ENCODE assay signal across 8 cellular contexts in the genomic region with DNA sequence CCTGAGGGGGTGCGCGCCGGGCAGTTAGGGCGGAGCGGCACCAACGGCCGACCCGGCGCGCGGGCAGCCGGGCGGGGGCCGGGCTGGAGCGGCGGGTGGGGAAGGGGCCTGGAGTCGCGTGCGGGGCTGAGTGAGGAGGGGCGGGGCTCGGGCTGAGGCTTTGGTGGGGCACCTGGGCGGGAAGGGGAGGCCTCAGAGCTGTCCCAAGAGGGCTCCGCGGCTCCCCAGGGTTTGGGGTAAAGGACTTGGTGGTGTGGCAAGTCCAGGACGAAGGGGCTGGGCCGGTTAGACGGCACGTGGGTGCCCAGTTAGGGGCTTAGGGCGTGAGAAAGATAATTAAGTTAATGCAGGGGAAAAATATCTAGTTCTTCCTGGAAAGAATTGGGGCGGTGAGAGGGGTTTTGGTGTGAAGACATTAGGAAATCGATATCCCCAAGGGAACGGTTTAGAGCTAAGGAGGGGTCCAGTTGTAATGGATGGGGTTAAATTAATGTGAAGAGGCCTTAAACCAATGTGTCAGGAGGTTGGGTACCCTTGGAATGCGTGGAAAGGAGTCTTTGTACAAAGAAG. TPM values are rescaled to one million over a fixed set of nuclear protein-coding genes. Genes with fewer than 3 reads are reported as not detected.
DNase-seq lines count a peak whose midpoint lies in the region; TF ChIP-seq lines count a peak whose summit lies in the region.

No MANE protein-coding gene starts in this region.

- TF ChIP-seq CTCF in GM10266 (IDR thresholded peaks at IDR 0.05; ENCODE audit: control insufficient read depth, insufficient read depth, low read depth, missing control alignments): no peak

- H3K4me3 Mint-ChIP-seq in activated naive CD4-positive, alpha-beta T cell treated with anti-CD3 and anti-CD28 coated beads for 36 hours: peak overlapping the region; percentile 85

- H3K4me1 Mint-ChIP-seq in activated naive CD4-positive, alpha-beta T cell treated with anti-CD3 and anti-CD28 coated beads for 36 hours (ENCODE audit: low read depth): peaks cover 25% of the 10 kb centered on the region

- H3K27ac Mint-ChIP-seq in activated naive CD4-positive, alpha-beta T cell treated with anti-CD3 and anti-CD28 coated beads for 36 hours: peak overlapping the region; percentile 81

- CTCF ChIA-PET in activated naive CD4-positive, alpha-beta T cell treated with anti-CD3 and anti-CD28 coated beads for 36 hours (lab: Charles Lee): no interaction called here

- intact Hi-C loops in activated naive CD4-positive, alpha-beta T cell treated with anti-CD3 and anti-CD28 coated beads for 36 hours (cut with micrococcal nuclease): loop anchor here (2.0 kb wide), 2 partner anchors 46 to 166 kb away; a partner anchor contains a TSS

- peak overlapping the region; percentile 75 for H3K4me3 ChIP-seq in iPS-11a (ENCODE audit: low read depth, low read length)

- DNase-seq in NOMO-1 treated with DMSO at 0.1 percent for 48 hours (lab: John Stamatoyannopoulos, UW; ENCODE audit: unreplicated experiment): peak; percentile 42
- no peak for DNase-seq in NOMO-1 treated with dmso at 0.1 percent for 144 hours (lab: John Stamatoyannopoulos, UW; ENCODE audit: unreplicated experiment)
- DNase-seq in activated naive CD4-positive, alpha-beta T cell treated with anti-CD3 and anti-CD28 coated beads for 36 hours: peak; percentile 49
- DNase-seq in stimulated activated CD4-positive, alpha-beta T cell treated with anti-CD3 and anti-CD28 coated beads, Interleukin-15, amount 100 ng/mL, for 24 hours: peak; percentile 65
- no peak for DNase-seq in A172 (ENCODE audit: low spot score)
- no peak for DNase-seq in central memory CD4-positive, alpha-beta T cell
- no peak for DNase-seq in GM10266 (ENCODE audit: extremely low spot score)

- no peaks in the 10 kb centered on the region for H3K27me3 Mint-ChIP-seq in activated naive CD4-positive, alpha-beta T cell treated with anti-CD3 and anti-CD28 coated beads for 36 hours (ENCODE audit: low read depth)

- H3K36me3 Mint-ChIP-seq in activated naive CD4-positive, alpha-beta T cell treated with anti-CD3 and anti-CD28 coated beads for 36 hours (ENCODE audit: low read depth): peaks cover 13% of the 10 kb centered on the region

- H3K9me3 Mint-ChIP-seq in activated naive CD4-positive, alpha-beta T cell treated with anti-CD3 and anti-CD28 coated beads for 36 hours: no peaks in the 10 kb centered on the region

RNA-seq across cellular contexts. Expression of a gene that starts 0.5 kb away (rescaled TPM):
- total RNA-seq in activated naive CD4-positive, alpha-beta T cell treated with anti-CD3 and anti-CD28 coated beads for 36 hours: 1 to 10 TPM; 8.4 to 8.8 TPM
- 24.4 and 26.8 TPM in 2 replicates for total RNA-seq in A172 (2014; rRNA removed; shearing (Covaris generic))

RNA-seq across cellular contexts. Expression of a gene that starts 6.5 kb away (rescaled TPM):
- 1 to 10 TPM; 1.9 to 2.2 TPM for total RNA-seq in activated naive CD4-positive, alpha-beta T cell treated with anti-CD3 and anti-CD28 coated beads for 36 hours
- total RNA-seq in A172 (2014; rRNA removed; shearing (Covaris generic)): 0.76 and 1.9 TPM in 2 replicates

RNA-seq across cellular contexts. Expression of a gene that starts 55.8 kb away (rescaled TPM):
- 10 to 100 TPM; 30.0 to 31.9 TPM for total RNA-seq in activated naive CD4-positive, alpha-beta T cell treated with anti-CD3 and anti-CD28 coated beads for 36 hours
- total RNA-seq in A172 (2014; rRNA removed; shearing (Covaris generic)): 0.05 TPM in 1 of 2 replicates, not detected in the other

Comparison
In these comparisons a context has a peak if more than half of its experiments do, and no peak if none do; other contexts are left out.
1. DNase-seq: peak in NOMO-1 treated with DMSO at 0.1 percent for 48 hours (single experiment), activated naive CD4-positive, alpha-beta T cell treated with anti-CD3 and anti-CD28 coated beads for 36 hours (single experiment) and stimulated activated CD4-positive, alpha-beta T cell treated with anti-CD3 and anti-CD28 coated beads, Interleukin-15, amount 100 ng/mL, for 24 hours (single experiment); none in NOMO-1 treated with dmso at 0.1 percent for 144 hours (single experiment), A172 (single experiment), central memory CD4-positive, alpha-beta T cell (single experiment) and GM10266 (single experiment).
2. RNA of a gene that starts 55.8 kb away (total RNA-seq): 30.0 to 31.9 TPM in activated naive CD4-positive, alpha-beta T cell treated with anti-CD3 and anti-CD28 coated beads for 36 hours; 0.05 TPM in A172; every median in the first group is over 10 times any median in the second.